Comparison of ENCODE assay signal across 20 cellular contexts in genomic region chr10:56178210-56178609, GRCh38.
DNase-seq lines count a peak whose midpoint lies in the region; ATAC-seq and TF ChIP-seq lines count a peak whose summit lies in the region.
"Had no signal": no experiment of that assay in that cellular context is flagged by ENCODE, and none has a peak within 500 bp of the region (broad histone marks: within the 10 kb centered on the region; RNA-seq: fewer than 3 reads in every experiment).

No MANE protein-coding gene starts in this region.

- H3K27ac ChIP-seq in PC-3 (ENCODE audit: low read length) (no peak overlapping the region), mesenchymal stem cell (ENCODE audit: low read length, poor library complexity, severe bottlenecking) (no peak overlapping the region), spleen (no peak overlapping the region), A673 (ENCODE audit: low read depth, low read length, poor library complexity, severe bottlenecking) (no peak overlapping the region)
- H3K27ac ChIP-seq: epithelial cell of prostate, testis had no signal

- H3K36me3 ChIP-seq in PC-3 (ENCODE audit: low read depth, low read length) (no peaks in the 10 kb centered on the region), mesenchymal stem cell (ENCODE audit: control insufficient read depth in 1 of 2, insufficient read depth in 2 of 2, low read depth in 1 of 2, low read length in 2 of 2) (no peaks in the 10 kb centered on the region), spleen (no peaks in the 10 kb centered on the region), A673 (ENCODE audit: insufficient read depth, low read length, poor library complexity, severe bottlenecking) (no peaks in the 10 kb centered on the region)

- H3K4me1 ChIP-seq in PC-3 (ENCODE audit: insufficient read depth, low read length) = no peaks in the 10 kb centered on the region
- no peaks in the 10 kb centered on the region for H3K4me1 ChIP-seq in mesenchymal stem cell (ENCODE audit: control insufficient read depth, insufficient read depth, low read depth, low read length)
- H3K4me1 ChIP-seq in spleen = no peaks in the 10 kb centered on the region
- H3K4me1 ChIP-seq in A673 (ENCODE audit: insufficient read depth, low read length, poor library complexity, severe bottlenecking) = no peaks in the 10 kb centered on the region
- H3K4me1 ChIP-seq: testis had no signal

- no peaks in the 10 kb centered on the region for H3K79me1 ChIP-seq in mesenchymal stem cell (replicated peaks; ENCODE audit: low read length, poor library complexity, severe bottlenecking)

- DNase-seq in HEK293T (ENCODE audit: extremely low spot score) (peak; percentile 9), PC-3 (peak; percentile 11), cardiac septum (ENCODE audit: low spot score) (peak; percentile 76), mesenchymal stem cell (no peak), spleen (no peak), A673 (ENCODE audit: low spot score) (no peak)
- DNase-seq: activated CD4-positive, alpha-beta T cell treated with anti-CD3 and anti-CD28 coated beads for 4 hours; activated naive CD8-positive, alpha-beta T cell treated with anti-CD3 and anti-CD28 coated beads, Interleukin-2, amount 50 U/mL, for 24 hours; activated T-cell treated with anti-CD3 and anti-CD28 coated beads, Interleukin-2, amount 50 U/mL, for 24 hours; GOT3; MV-4-11; NCI-H1930; NCI-H524 treated with DMSO at 0.1 percent for 48 hours; posterior cingulate gyrus; RPMI8226; stimulated activated naive CD8-positive, alpha-beta T cell treated with anti-CD3 and anti-CD28 coated beads, Interleukin-15, Interleukin-2, amounts not matched to agents 100 U/mL and 50 U/mL, for 24 hours; testis had no signal

- POLR2A ChIA-PET in HEK293T (lab: Yijun Ruan, JAX) = no interaction called here
- POLR2A ChIA-PET in PC-3 (lab: Charles Lee; ENCODE audit: unreplicated experiment) = interaction anchor here (0.6 kb wide), 1 partner anchor 26 kb away, joined by 3 read pairs; no protein-coding TSS in a partner anchor
- POLR2A ChIA-PET in A673 (lab: Charles Lee; ENCODE audit: low non-redundant PET) = no interaction called here

- peak overlapping the region; percentile 80 for H4K8ac ChIP-seq in mesenchymal stem cell (ENCODE audit: low read length)

- H3K4me2 ChIP-seq in PC-3 (ENCODE audit: low read length) (no peak overlapping the region), mesenchymal stem cell (ENCODE audit: low read length, poor library complexity, severe bottlenecking) (no peak overlapping the region)

- H2BK15ac ChIP-seq in mesenchymal stem cell (ENCODE audit: low read depth, poor library complexity, severe bottlenecking) = no peak overlapping the region

- H3K9me2 ChIP-seq in PC-3 (replicated peaks; ENCODE audit: low read length) = no peaks in the 10 kb centered on the region

- TF ChIP-seq POLR2A in spleen (IDR thresholded peaks at IDR 0.05) = no peak

- WGBS in mesenchymal stem cell = 38% methylated on average over 1 of the region's 4 CpGs
- WGBS in spleen, 5 donors = 47 to 63% (median 58%) methylated on average over 4 of the region's 4 CpGs

- H2AFZ ChIP-seq in PC-3 (ENCODE audit: low read length) (no peak overlapping the region), mesenchymal stem cell (ENCODE audit: low read depth, low read length) (no peak overlapping the region)

- no peaks in the 10 kb centered on the region for H3F3A ChIP-seq in PC-3 (ENCODE audit: low read length, unreplicated experiment)

- H3K9ac ChIP-seq in PC-3 (ENCODE audit: low read length) (no peak overlapping the region), mesenchymal stem cell (ENCODE audit: low read length) (no peak overlapping the region)

- no peak overlapping the region for H4K91ac ChIP-seq in mesenchymal stem cell (ENCODE audit: low read length)

- H3K4ac ChIP-seq in mesenchymal stem cell (ENCODE audit: low read depth in 1 of 2, low read length in 2 of 2) = no peak overlapping the region

- intact Hi-C loops in PC-3 (cut with micrococcal nuclease) (no loop called here), cardiac septum (cut with DNase I) (no loop called here), spleen (cut with DNase I; ENCODE audit: low total_unique reads) (no loop called here), A673 (cut with micrococcal nuclease; ENCODE audit: unreplicated experiment) (no loop called here)

- no peaks in the 10 kb centered on the region for H3K79me2 ChIP-seq in PC-3 (ENCODE audit: low read length)

- H2BK5ac ChIP-seq in mesenchymal stem cell (ENCODE audit: low read depth, low read length, poor library complexity, severe bottlenecking) = no peak overlapping the region

- no peak overlapping the region for H3K4me3 ChIP-seq in PC-3 (ENCODE audit: low read length)
- H3K4me3 ChIP-seq in mesenchymal stem cell (ENCODE audit: insufficient read depth in 1 of 2, low read depth in 1 of 2, low read length in 2 of 2) = no peak overlapping the region
- H3K4me3 ChIP-seq in spleen = no peak overlapping the region
- H3K4me3 ChIP-seq in A673 (ENCODE audit: low read depth, low read length, poor library complexity, severe bottlenecking) = no peak overlapping the region
- H3K4me3 ChIP-seq: testis had no signal

- H2BK120ac ChIP-seq in mesenchymal stem cell (ENCODE audit: low read depth, low read length) = no peak overlapping the region

- peak; percentile 59 for ATAC-seq in PC-3
- no peak for ATAC-seq in GM21423 (IDR thresholded peaks at IDR 0.05; ENCODE audit: unreplicated experiment)
- ATAC-seq: activated naive CD8-positive, alpha-beta T cell treated with anti-CD3 and anti-CD28 coated beads, Interleukin-2, amount 50 U/mL, for 24 hours; HepG2; stimulated activated naive CD8-positive, alpha-beta T cell treated with anti-CD3 and anti-CD28 coated beads, Interleukin-15, Interleukin-2, amounts not matched to agents 100 U/mL and 50 U/mL, for 24 hours had no signal

- H3K23ac ChIP-seq in mesenchymal stem cell (ENCODE audit: low read length in 2 of 2) = no peak overlapping the region

- H2AK5ac ChIP-seq in mesenchymal stem cell (ENCODE audit: low read length, severe bottlenecking) = no peak overlapping the region

- H3K9me3 ChIP-seq in PC-3 (ENCODE audit: low read length) (no peaks in the 10 kb centered on the region), mesenchymal stem cell (ENCODE audit: control insufficient read depth, low read length) (peaks cover 10% of the 10 kb centered on the region), spleen (no peaks in the 10 kb centered on the region), A673 (ENCODE audit: low read depth, low read length, poor library complexity, severe bottlenecking) (peaks cover 54% of the 10 kb centered on the region)
- H3K9me3 ChIP-seq: testis had no signal

- H4K20me1 ChIP-seq in PC-3 (ENCODE audit: low read length) = no peaks in the 10 kb centered on the region

- no TSS peak for BruUV-seq in PC-3 (replicated peaks; lab: Mats Ljungman, UMichigan)
- BruUV-seq in A673 (replicated peaks; lab: Mats Ljungman, UMichigan) = no TSS peak

- H3K27me3 ChIP-seq in PC-3 (ENCODE audit: low read length) = 0 out of 2 replicates have a peak, but pooled peaks cover 3% of the 10 kb centered on the region
- no peaks in the 10 kb centered on the region for H3K27me3 ChIP-seq in mesenchymal stem cell (ENCODE audit: control insufficient read depth in 1 of 2, insufficient read depth in 1 of 2, low read length in 2 of 2)
- H3K27me3 ChIP-seq in spleen (replicated peaks in 1 of 7) = no peaks in the 10 kb centered on the region
- H3K27me3 ChIP-seq in A673 (replicated peaks; ENCODE audit: insufficient read depth, low read depth, low read length, poor library complexity) = no peaks in the 10 kb centered on the region
- H3K27me3 ChIP-seq: testis had no signal

- CTCF ChIA-PET in HEK293T (lab: Yijun Ruan, JAX) = no interaction called here
- CTCF ChIA-PET in PC-3 (lab: Charles Lee) = no interaction called here
- CTCF ChIA-PET in A673 (lab: Charles Lee) = no interaction called here

- no peak overlapping the region for H3K14ac ChIP-seq in mesenchymal stem cell (ENCODE audit: low read length in 2 of 2)

- H2BK12ac ChIP-seq in mesenchymal stem cell (ENCODE audit: low read length in 2 of 2) = no peak overlapping the region

- no peak for TF ChIP-seq CTCF in PC-3 (conservative IDR thresholded peaks at IDR 0.05; ENCODE audit: low read depth, low read length)
- no peak for TF ChIP-seq CTCF in spleen (IDR thresholded peaks at IDR 0.05 in 8 of 11, conservative IDR thresholded peaks at IDR 0.05 in 3 of 11)
- no peak for TF ChIP-seq CTCF in A673 (conservative IDR thresholded peaks at IDR 0.05; ENCODE audit: low read depth, low read length)

- no peak overlapping the region for H3K18ac ChIP-seq in mesenchymal stem cell (ENCODE audit: low read depth in 1 of 2, low read length in 2 of 2)

TF ChIP-seq in HEK293T, 16 proteins besides CTCF, POLR2A, EP300 and RAD21:
- no peak for TF ChIP-seq ARNT (IDR thresholded peaks at IDR 0.05)
- peak; percentile 14; the same call in 1 of the 2 replicates for TF ChIP-seq PKNOX1 (IDR thresholded peaks at IDR 0.05)

Comparison
In these comparisons a context has a peak if more than half of its experiments do, and no peak if none do; other contexts are left out.
1. DNase-seq: peak in HEK293T (single experiment), PC-3 (single experiment) and cardiac septum (single experiment); none in mesenchymal stem cell (single experiment), spleen (single experiment) and A673 (single experiment).